ENCODE assay signal across 1 cellular context in genomic region chr12:8146416-8146771, GRCh38.
TF ChIP-seq lines count a peak whose summit lies in the region.

No MANE protein-coding gene starts in this region.

TF ChIP-seq in GM23338, 12 proteins besides CTCF, POLR2A, EP300 and RAD21:
- TF ChIP-seq ZNF462 (CRISPR knock-in tag; IDR thresholded peaks at IDR 0.05) = no peak
- TF ChIP-seq STAT1 (IDR thresholded peaks at IDR 0.05; ENCODE audit: unreplicated experiment) = no peak
